Comparison of ENCODE assay signal across 17 cellular contexts in genomic region chr10:107577226-107577625, GRCh38.
"Had no signal": no experiment of that assay in that cellular context is flagged by ENCODE, and none has a peak within 500 bp of the region (broad histone marks: within the 10 kb centered on the region; RNA-seq: fewer than 3 reads in every experiment).

No MANE protein-coding gene starts in this region.

- H3K27ac ChIP-seq: brain microvascular endothelial cell, cardiac muscle cell had no signal

- H3K36me3 ChIP-seq: brain microvascular endothelial cell, cardiac muscle cell had no signal

- H3K27me3 ChIP-seq: brain microvascular endothelial cell, cardiac muscle cell had no signal

- H3K4me3 ChIP-seq: cardiac muscle cell had no signal

- DNase-seq: activated CD4-positive, alpha-beta T cell treated with anti-CD3 and anti-CD28 coated beads for 4 hours; activated CD8-positive, alpha-beta memory T cell treated with anti-CD3 and anti-CD28 coated beads, Interleukin-2, amount 50 U/mL, for 4 hours; activated CD8-positive, alpha-beta T cell treated with anti-CD3 and anti-CD28 coated beads for 36 hours; activated gamma-delta T cell treated with Interleukin-2 at 50 U/mL for 16 hours; activated naive CD4-positive, alpha-beta T cell treated with anti-CD3 and anti-CD28 coated beads, Interleukin-2, amount 10 ng/mL, durations not matched to agents 7 days and 5 days; activated naive CD8-positive, alpha-beta T cell treated with anti-CD3 and anti-CD28 coated beads for 36 hours; activated T-cell treated with anti-CD3 and anti-CD28 coated beads, Interleukin-2, amount 50 U/mL, for 72 hours; brain microvascular endothelial cell; KG1; NCI-H1092; NCI-H1417; NCI-H2081; NCI-H2227 treated with DMSO at 0.1 percent for 48 hours; NCI-H446 treated with DMSO at 0.1 percent for 48 hours; NCI-H526 treated with DMSO at 0.1 percent for 48 hours; SHP77 had no signal
